13 cellular contexts compared by ENCODE assay signal in genomic region chr13:40221131-40221459, GRCh38.
A peak's percentile ranks its signal among the peaks of the same experiment; 100 is the strongest.
DNase-seq lines count a peak whose midpoint lies in the region; ATAC-seq and TF ChIP-seq lines count a peak whose summit lies in the region.
"Had no signal": no experiment of that assay in that cellular context is flagged by ENCODE, and none has a peak within 500 bp of the region (broad histone marks: within the 10 kb centered on the region; RNA-seq: fewer than 3 reads in every experiment).

No MANE protein-coding gene starts in this region.

- H3K36me3 Mint-ChIP-seq in CD4-positive, alpha-beta T cell (ENCODE audit: low read depth): no peaks in the 10 kb centered on the region
- peaks cover 5% of the 10 kb centered on the region for H3K36me3 Mint-ChIP-seq in activated T-helper 1 cell treated with anti-CD3 and anti-CD28 coated beads, Interleukin-12 subunit alpha, Interleukin-12 subunit beta, Interleukin-2, Interleukin-4 antibody, amounts not matched to agents 30 ng/mL and 10 ng/mL and 1 ng/mL, durations not matched to agents 14 hours and 24 hours and 36 hours (ENCODE audit: low read depth)

- no peaks in the 10 kb centered on the region for H3K9me3 ChIP-seq in CD4-positive, alpha-beta T cell (ENCODE audit: control insufficient read depth, low read length)
- H3K9me3 ChIP-seq: MG63 had no signal

- H3K27ac Mint-ChIP-seq in CD4-positive, alpha-beta T cell: peak overlapping the region; percentile 85
- peak overlapping the region; percentile 69 for H3K27ac Mint-ChIP-seq in activated T-helper 1 cell treated with anti-CD3 and anti-CD28 coated beads, Interleukin-12 subunit alpha, Interleukin-12 subunit beta, Interleukin-2, Interleukin-4 antibody, amounts not matched to agents 30 ng/mL and 10 ng/mL and 1 ng/mL, durations not matched to agents 14 hours and 24 hours and 36 hours

- no peak overlapping the region for H3K9ac ChIP-seq in rectal smooth muscle tissue (ENCODE audit: low read length)

- H3K4me3 Mint-ChIP-seq in CD4-positive, alpha-beta T cell: peak overlapping the region; percentile 36
- H3K4me3 Mint-ChIP-seq in activated T-helper 1 cell treated with anti-CD3 and anti-CD28 coated beads, Interleukin-12 subunit alpha, Interleukin-12 subunit beta, Interleukin-2, Interleukin-4 antibody, amounts not matched to agents 30 ng/mL and 10 ng/mL and 1 ng/mL, durations not matched to agents 14 hours and 24 hours and 36 hours: no peak overlapping the region

- H3K27me3 Mint-ChIP-seq in CD4-positive, alpha-beta T cell: no peaks in the 10 kb centered on the region
- H3K27me3 Mint-ChIP-seq in activated T-helper 1 cell treated with anti-CD3 and anti-CD28 coated beads, Interleukin-12 subunit alpha, Interleukin-12 subunit beta, Interleukin-2, Interleukin-4 antibody, amounts not matched to agents 30 ng/mL and 10 ng/mL and 1 ng/mL, durations not matched to agents 14 hours and 24 hours and 36 hours (ENCODE audit: insufficient read depth): no peaks in the 10 kb centered on the region

- TF ChIP-seq CTCF in CD4-positive, alpha-beta T cell (IDR thresholded peaks at IDR 0.05): no peak

- H3K36me3 ChIP-seq in rectal smooth muscle tissue (ENCODE audit: control insufficient read depth, insufficient read depth, low read length): no peaks in the 10 kb centered on the region
- H3K36me3 ChIP-seq: MG63 had no signal

- POLR2A ChIA-PET in CD4-positive, alpha-beta T cell (lab: Charles Lee): interaction anchor here (1.2 to 1.6 kb wide), 4 partner anchors 14 to 34 kb away, joined by 3 to 9 read pairs (median 5); no protein-coding TSS in a partner anchor

- ATAC-seq in CD4-positive, alpha-beta T cell (ENCODE audit: poor library complexity): no peak
- peak; percentile 35 for ATAC-seq in left ventricle myocardium superior
- ATAC-seq in GM19463 (IDR thresholded peaks at IDR 0.05; ENCODE audit: unreplicated experiment): no peak
- ATAC-seq: foreskin keratinocyte had no signal

- intact Hi-C loops in CD4-positive, alpha-beta T cell (cut with DNase I, micrococcal nuclease): loop anchor here in 1 of 2 experiments (1.0 to 5.0 kb wide), 3 partner anchors 34 to 166 kb away; no protein-coding TSS in a partner anchor
- intact Hi-C loops in activated T-helper 1 cell treated with anti-CD3 and anti-CD28 coated beads, Interleukin-12 subunit alpha, Interleukin-12 subunit beta, Interleukin-2, Interleukin-4 antibody, amounts not matched to agents 30 ng/mL and 10 ng/mL and 1 ng/mL, durations not matched to agents 14 hours and 24 hours and 36 hours (cut with micrococcal nuclease): loop anchor here (1.0 to 5.0 kb wide), 5 partner anchors 30 to 534 kb away; no protein-coding TSS in a partner anchor
- intact Hi-C loops in left ventricle myocardium superior (cut with micrococcal nuclease) (no loop called here), head of caudate nucleus (cut with DNase I) (no loop called here)

- H3K9me3 Mint-ChIP-seq in CD4-positive, alpha-beta T cell: no peaks in the 10 kb centered on the region
- H3K9me3 Mint-ChIP-seq in activated T-helper 1 cell treated with anti-CD3 and anti-CD28 coated beads, Interleukin-12 subunit alpha, Interleukin-12 subunit beta, Interleukin-2, Interleukin-4 antibody, amounts not matched to agents 30 ng/mL and 10 ng/mL and 1 ng/mL, durations not matched to agents 14 hours and 24 hours and 36 hours: no peaks in the 10 kb centered on the region

- H3K27me3 ChIP-seq in CD4-positive, alpha-beta T cell (ENCODE audit: control insufficient read depth, insufficient read depth, low read length): no peaks in the 10 kb centered on the region
- no peaks in the 10 kb centered on the region for H3K27me3 ChIP-seq in rectal smooth muscle tissue (ENCODE audit: control insufficient read depth, insufficient read depth, low read length)
- H3K27me3 ChIP-seq: foreskin keratinocyte, MG63 had no signal

- CTCF ChIA-PET in CD4-positive, alpha-beta T cell (lab: Charles Lee): interaction anchor here (1.0 to 1.5 kb wide), 2 partner anchors 13 to 33 kb away, joined by 3 to 4 read pairs; no protein-coding TSS in a partner anchor

- H3K27ac ChIP-seq in CD4-positive, alpha-beta T cell (ENCODE audit: low read depth, low read length): no peak overlapping the region
- H3K27ac ChIP-seq in rectal smooth muscle tissue (ENCODE audit: low read depth, low read length): peak overlapping the region; percentile 49
- H3K27ac ChIP-seq: foreskin keratinocyte, SK-N-MC had no signal

- DNase-seq in CD4-positive, alpha-beta T cell: no peak
- no peak for DNase-seq in activated T-helper 1 cell treated with anti-CD3 and anti-CD28 coated beads, Interleukin-12 subunit alpha, Interleukin-12 subunit beta, Interleukin-2, Interleukin-4 antibody, amounts not matched to agents 30 ng/mL and 10 ng/mL and 1 ng/mL, durations not matched to agents 14 hours and 24 hours and 36 hours (ENCODE audit: low spot score)
- DNase-seq in left ventricle myocardium superior: no peak
- DNase-seq in DMS53 treated with DMSO at 0.1 percent for 48 hours (lab: John Stamatoyannopoulos, UW; ENCODE audit: unreplicated experiment): no peak
- DNase-seq in NCI-H526 (lab: John Stamatoyannopoulos, UW): no peak
- no peak for DNase-seq in head of caudate nucleus
- DNase-seq: Calu3, MG63 had no signal

- H3K4me3 ChIP-seq in rectal smooth muscle tissue (ENCODE audit: low read length): no peak overlapping the region
- H3K4me3 ChIP-seq: lung, MG63, SK-N-MC had no signal

- peaks cover 51% of the 10 kb centered on the region for H3K4me1 Mint-ChIP-seq in CD4-positive, alpha-beta T cell (ENCODE audit: low read depth)
- peaks cover 43% of the 10 kb centered on the region for H3K4me1 Mint-ChIP-seq in activated T-helper 1 cell treated with anti-CD3 and anti-CD28 coated beads, Interleukin-12 subunit alpha, Interleukin-12 subunit beta, Interleukin-2, Interleukin-4 antibody, amounts not matched to agents 30 ng/mL and 10 ng/mL and 1 ng/mL, durations not matched to agents 14 hours and 24 hours and 36 hours (ENCODE audit: low read depth)

- H3K4me1 ChIP-seq in rectal smooth muscle tissue (ENCODE audit: control insufficient read depth, insufficient read depth, low read length): peaks cover 5% of the 10 kb centered on the region
